Comparison of ENCODE assay signal across 8 cellular contexts in genomic region chr1:54798769-54799641, GRCh38. TPM values are rescaled to one million over a fixed set of nuclear protein-coding genes. Genes with fewer than 3 reads are reported as not detected.
DNase-seq lines count a peak whose midpoint lies in the region; ATAC-seq, FAIRE-seq and TF ChIP-seq lines count a peak whose summit lies in the region.

No MANE protein-coding gene starts in this region.

- POLR2A ChIA-PET in SK-N-SH (lab: Yijun Ruan, JAX), result no interaction called here
- POLR2A ChIA-PET in A673 (lab: Charles Lee; ENCODE audit: low non-redundant PET), result no interaction called here

- H3K4me3 ChIP-seq in SK-N-SH (ENCODE audit: low read depth in 2 of 2, low read length in 1 of 2) (no peak overlapping the region), A673 (ENCODE audit: low read depth, low read length, poor library complexity, severe bottlenecking) (no peak overlapping the region)

- no peak overlapping the region for H2AFZ ChIP-seq in SK-N-SH (ENCODE audit: low read depth)

- CTCF ChIA-PET in SK-N-SH (lab: Yijun Ruan, JAX), result interaction anchor here (0.8 to 2.8 kb wide), 3 partner anchors 11 to 127 kb away, joined by 3 to 11 read pairs (median 4); no protein-coding TSS in a partner anchor
- CTCF ChIA-PET in A673 (lab: Charles Lee), result no interaction called here

- intact Hi-C loops in A673 (cut with micrococcal nuclease; ENCODE audit: unreplicated experiment), result loop anchor here (5.0 to 10.0 kb wide), 2 partner anchors 304 to 1522 kb away; no protein-coding TSS in a partner anchor

- no TSS peak for BruUV-seq in A673 (replicated peaks; lab: Mats Ljungman, UMichigan)

- H3F3A ChIP-seq in SK-N-SH (replicated peaks; ENCODE audit: insufficient read depth), result no peaks in the 10 kb centered on the region

- no peaks in the 10 kb centered on the region for H4K20me1 ChIP-seq in SK-N-SH (ENCODE audit: insufficient read depth)

- no peaks in the 10 kb centered on the region for H3K27me3 Mint-ChIP-seq in central memory CD8-positive, alpha-beta T cell

- no peak for TF ChIP-seq RAD21 in SK-N-SH (IDR thresholded peaks at IDR 0.05; ENCODE audit: low read length)

- no peaks in the 10 kb centered on the region for H3K9me3 ChIP-seq in SK-N-SH
- H3K9me3 ChIP-seq in A673 (ENCODE audit: low read depth, low read length, poor library complexity, severe bottlenecking), result no peaks in the 10 kb centered on the region

- H3K4me3 Mint-ChIP-seq in central memory CD8-positive, alpha-beta T cell, result peak overlapping the region; percentile 90

- no peaks in the 10 kb centered on the region for H3K79me2 ChIP-seq in SK-N-SH (ENCODE audit: insufficient read depth)

- H3K4me1 ChIP-seq in SK-N-SH (ENCODE audit: control insufficient read depth in 1 of 2, insufficient read depth in 2 of 2, low read depth in 1 of 2, low read length in 1 of 2) (peaks cover 5 to 7% of the 10 kb centered on the region in 2 experiments; a peak in 2 of 4 replicates), A673 (ENCODE audit: insufficient read depth, low read length, poor library complexity, severe bottlenecking) (no peaks in the 10 kb centered on the region)

- H3K9me3 Mint-ChIP-seq in central memory CD8-positive, alpha-beta T cell, result no peaks in the 10 kb centered on the region

- H3K36me3 ChIP-seq in SK-N-SH (replicated peaks in 1 of 2; ENCODE audit: control insufficient read depth in 1 of 2, insufficient read depth in 2 of 2, low read length in 1 of 2) (no peaks in the 10 kb centered on the region), A673 (ENCODE audit: insufficient read depth, low read length, poor library complexity, severe bottlenecking) (no peaks in the 10 kb centered on the region)

- peaks cover 75% of the 10 kb centered on the region for H3K4me1 Mint-ChIP-seq in central memory CD8-positive, alpha-beta T cell

- H3K27me3 ChIP-seq in SK-N-SH (ENCODE audit: insufficient read depth), result no peaks in the 10 kb centered on the region
- H3K27me3 ChIP-seq in A673 (replicated peaks; ENCODE audit: insufficient read depth, low read depth, low read length, poor library complexity), result peaks cover 16% of the 10 kb centered on the region

- FAIRE-seq in urothelium cell line (lab: Jason Lieb, UNC), result no peak

- H3K27ac Mint-ChIP-seq in central memory CD8-positive, alpha-beta T cell (ENCODE audit: low read depth), result peak overlapping the region; percentile 82

- TF ChIP-seq EP300 in SK-N-SH (IDR thresholded peaks at IDR 0.05; ENCODE audit: borderline replicate concordance in 1 of 2, low read depth in 1 of 2, low read length in 1 of 2), result no peak

- H3K4me2 ChIP-seq in SK-N-SH, result no peak overlapping the region

- peak; percentile 68 for DNase-seq in activated CD4-positive, alpha-beta T cell treated with anti-CD3 and anti-CD28 coated beads for 48 hours
- no peak for DNase-seq in activated CD4-positive, alpha-beta T cell treated with anti-CD3 and anti-CD28 coated beads, Interleukin-2, amount 50 U/mL, for 1 hour
- DNase-seq in M059J (ENCODE audit: low read depth), result peak; percentile 40
- no peak for DNase-seq in central memory CD8-positive, alpha-beta T cell (ENCODE audit: low spot score in 2 of 2)
- peak in 2 of 3 donors; percentile 26 to 29 for DNase-seq in stimulated activated CD4-positive, alpha-beta T cell treated with anti-CD3 and anti-CD28 coated beads, TNF-alpha, amount 100 ng/mL, for 48 hours (ENCODE audit: low read depth in 3 of 3)
- no peak for DNase-seq in SK-N-SH
- DNase-seq in urothelium cell line (ENCODE audit: low spot score), result no peak
- no peak for DNase-seq in A673 (ENCODE audit: low spot score)

- peaks cover 12% of the 10 kb centered on the region for H3K36me3 Mint-ChIP-seq in central memory CD8-positive, alpha-beta T cell (ENCODE audit: insufficient read depth)

- peak; percentile 28 for ATAC-seq in central memory CD8-positive, alpha-beta T cell (replicated peaks; ENCODE audit: extremely low read depth, poor library complexity, severe bottlenecking)

- no peak for TF ChIP-seq CTCF in SK-N-SH (IDR thresholded peaks at IDR 0.05)
- no peak for TF ChIP-seq CTCF in A673 (conservative IDR thresholded peaks at IDR 0.05; ENCODE audit: low read depth, low read length)

- H3K9me2 ChIP-seq in SK-N-SH, result no peaks in the 10 kb centered on the region

- no peak overlapping the region for H3K9ac ChIP-seq in SK-N-SH

- H3K27ac ChIP-seq in SK-N-SH (ENCODE audit: low read depth in 2 of 2, low read length in 1 of 2) (no peak overlapping the region), A673 (ENCODE audit: low read depth, low read length, poor library complexity, severe bottlenecking) (no peak overlapping the region)

- 66% methylated on average over 4 of the region's 6 CpGs for WGBS in SK-N-SH (ENCODE audit: low lambda C conversion rate)

TF ChIP-seq in SK-N-SH, 30 proteins besides CTCF, POLR2A, EP300 and RAD21:
- TF ChIP-seq TCF12 (IDR thresholded peaks at IDR 0.05) (no peak), FOSL2 (IDR thresholded peaks at IDR 0.05; ENCODE audit: borderline replicate concordance, low read depth) (no peak), GATA2 (CRISPR knock-in tag; IDR thresholded peaks at IDR 0.05) (no peak), SIN3A (IDR thresholded peaks at IDR 0.05; ENCODE audit: borderline replicate concordance, low read depth, low read length) (no peak), SMC3 (IDR thresholded peaks at IDR 0.05; ENCODE audit: low read depth, low read length) (no peak), JUND (IDR thresholded peaks at IDR 0.05) (no peak), MAX (IDR thresholded peaks at IDR 0.05; ENCODE audit: low read depth) (no peak), EZH2phosphoT487 (IDR thresholded peaks at IDR 0.05; ENCODE audit: borderline replicate concordance, low read depth) (no peak), TEAD4 (IDR thresholded peaks at IDR 0.05; ENCODE audit: borderline replicate concordance, insufficient read depth) (no peak), MXI1 (IDR thresholded peaks at IDR 0.05; ENCODE audit: low read depth, low read length) (no peak)
- TF ChIP-seq, protein P1, sequence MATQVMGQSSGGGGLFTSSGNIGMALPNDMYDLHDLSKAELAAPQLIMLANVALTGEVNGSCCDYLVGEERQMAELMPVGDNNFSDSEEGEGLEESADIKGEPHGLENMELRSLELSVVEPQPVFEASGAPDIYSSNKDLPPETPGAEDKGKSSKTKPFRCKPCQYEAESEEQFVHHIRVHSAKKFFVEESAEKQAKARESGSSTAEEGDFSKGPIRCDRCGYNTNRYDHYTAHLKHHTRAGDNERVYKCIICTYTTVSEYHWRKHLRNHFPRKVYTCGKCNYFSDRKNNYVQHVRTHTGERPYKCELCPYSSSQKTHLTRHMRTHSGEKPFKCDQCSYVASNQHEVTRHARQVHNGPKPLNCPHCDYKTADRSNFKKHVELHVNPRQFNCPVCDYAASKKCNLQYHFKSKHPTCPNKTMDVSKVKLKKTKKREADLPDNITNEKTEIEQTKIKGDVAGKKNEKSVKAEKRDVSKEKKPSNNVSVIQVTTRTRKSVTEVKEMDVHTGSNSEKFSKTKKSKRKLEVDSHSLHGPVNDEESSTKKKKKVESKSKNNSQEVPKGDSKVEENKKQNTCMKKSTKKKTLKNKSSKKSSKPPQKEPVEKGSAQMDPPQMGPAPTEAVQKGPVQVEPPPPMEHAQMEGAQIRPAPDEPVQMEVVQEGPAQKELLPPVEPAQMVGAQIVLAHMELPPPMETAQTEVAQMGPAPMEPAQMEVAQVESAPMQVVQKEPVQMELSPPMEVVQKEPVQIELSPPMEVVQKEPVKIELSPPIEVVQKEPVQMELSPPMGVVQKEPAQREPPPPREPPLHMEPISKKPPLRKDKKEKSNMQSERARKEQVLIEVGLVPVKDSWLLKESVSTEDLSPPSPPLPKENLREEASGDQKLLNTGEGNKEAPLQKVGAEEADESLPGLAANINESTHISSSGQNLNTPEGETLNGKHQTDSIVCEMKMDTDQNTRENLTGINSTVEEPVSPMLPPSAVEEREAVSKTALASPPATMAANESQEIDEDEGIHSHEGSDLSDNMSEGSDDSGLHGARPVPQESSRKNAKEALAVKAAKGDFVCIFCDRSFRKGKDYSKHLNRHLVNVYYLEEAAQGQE (IDR thresholded peaks at IDR 0.05; ENCODE audit: low read depth, low read length), result no peak
TF ChIP-seq in SK-N-SH: peak in this region for 0.

RNA-seq across cellular contexts. Expression of gene TTC22, which starts 2.1 kb away (rescaled TPM):
- total RNA-seq in M059J (2014; rRNA removed; shearing (Covaris generic)), result 0.15 TPM in 1 of 2 replicates, not detected in the other
- polyA plus RNA-seq in SK-N-SH (2012; rRNA removed), result not detected in 2 replicates
- 0.01 TPM in 2 replicates for polyA plus RNA-seq in SK-N-SH (2012; cell fraction: cytosol; rRNA removed)
- polyA plus RNA-seq in SK-N-SH (2012; cell fraction: nucleus; rRNA removed), result 0.02 TPM in 1 of 2 replicates, not detected in the other
- not detected in 2 replicates for total RNA-seq in A673 (2021)

RNA-seq across cellular contexts. Expression of gene PARS2, which starts 34.7 kb away (rescaled TPM):
- 7.8 and 10.3 TPM in 2 replicates for total RNA-seq in M059J (2014; rRNA removed; shearing (Covaris generic))
- polyA plus RNA-seq in SK-N-SH (2012; rRNA removed), result 3.2 and 3.4 TPM in 2 replicates
- 2.1 and 2.8 TPM in 2 replicates for polyA plus RNA-seq in SK-N-SH (2012; cell fraction: cytosol; rRNA removed)
- polyA plus RNA-seq in SK-N-SH (2012; cell fraction: nucleus; rRNA removed), result 1.5 and 1.8 TPM in 2 replicates
- total RNA-seq in A673 (2021), result 6.9 and 7.0 TPM in 2 replicates

Comparison
In these comparisons a context has a peak if more than half of its experiments do, and no peak if none do; other contexts are left out.
1. DNase-seq: peak in activated CD4-positive, alpha-beta T cell treated with anti-CD3 and anti-CD28 coated beads for 48 hours (single experiment), M059J (single experiment) and stimulated activated CD4-positive, alpha-beta T cell treated with anti-CD3 and anti-CD28 coated beads, TNF-alpha, amount 100 ng/mL, for 48 hours (2 of 3); none in activated CD4-positive, alpha-beta T cell treated with anti-CD3 and anti-CD28 coated beads, Interleukin-2, amount 50 U/mL, for 1 hour (single experiment), central memory CD8-positive, alpha-beta T cell (0 of 2), SK-N-SH (single experiment), urothelium cell line (single experiment) and A673 (single experiment).